18 cellular contexts compared by ENCODE assay signal in genomic region chr6:152220785-152221184, GRCh38.
"Had no signal": no experiment of that assay in that cellular context is flagged by ENCODE, and none has a peak within 500 bp of the region (broad histone marks: within the 10 kb centered on the region; RNA-seq: fewer than 3 reads in every experiment).

No MANE protein-coding gene starts in this region.

- H3K27ac ChIP-seq: esophagus squamous epithelium, right lobe of liver, transverse colon had no signal

- H3K4me3 Mint-ChIP-seq: activated naive CD8-positive, alpha-beta T cell treated with anti-CD3 and anti-CD28 coated beads, Interleukin-2, amount 10 ng/mL, durations not matched to agents 7 days and 5 days; activated T-cell treated with anti-CD3 and anti-CD28 coated beads, Interleukin-2, amount 50 U/mL, for 24 hours; nephron; stimulated activated memory B cell treated with anti-CD40 and anti-IgM and Interleukin-4, amounts not matched to agents 10 μg/mL and 1 μg/mL and 100 μg/mL, for 72 hours had no signal

- H3K4me3 ChIP-seq: esophagus squamous epithelium, right lobe of liver, spleen, transverse colon had no signal

- DNase-seq: activated CD4-positive, CD25-positive, alpha-beta regulatory T cell; activated effector memory CD4-positive, alpha-beta T cell treated with anti-CD3 and anti-CD28 coated beads, Interleukin-2, amount 50 U/mL, for 16 hours; activated naive CD8-positive, alpha-beta T cell treated with anti-CD3 and anti-CD28 coated beads, Interleukin-2, amount 10 ng/mL, durations not matched to agents 7 days and 5 days; activated T-cell treated with anti-CD3 and anti-CD28 coated beads, Interleukin-2, amount 50 U/mL, for 24 hours; anterior cingulate cortex; esophagus squamous epithelium; glutamatergic neuron; mesendoderm; occipital lobe; right lobe of liver; spleen; stimulated activated CD4-positive, alpha-beta T cell treated with anti-CD3 and anti-CD28 coated beads, Interleukin-1b, Interleukin-23, amount 100 ng/mL, for 48 hours; transverse colon had no signal

- H3K4me1 Mint-ChIP-seq: activated naive CD8-positive, alpha-beta T cell treated with anti-CD3 and anti-CD28 coated beads, Interleukin-2, amount 10 ng/mL, durations not matched to agents 7 days and 5 days; nephron; stimulated activated memory B cell treated with anti-CD40 and anti-IgM and Interleukin-4, amounts not matched to agents 10 μg/mL and 1 μg/mL and 100 μg/mL, for 72 hours had no signal

- H3K27me3 ChIP-seq: esophagus squamous epithelium, right lobe of liver, spleen, transverse colon had no signal

- H3K27ac Mint-ChIP-seq: activated naive CD8-positive, alpha-beta T cell treated with anti-CD3 and anti-CD28 coated beads, Interleukin-2, amount 10 ng/mL, durations not matched to agents 7 days and 5 days; activated T-cell treated with anti-CD3 and anti-CD28 coated beads, Interleukin-2, amount 50 U/mL, for 24 hours; nephron; progenitor cell of endocrine pancreas; stimulated activated memory B cell treated with anti-CD40 and anti-IgM and Interleukin-4, amounts not matched to agents 10 μg/mL and 1 μg/mL and 100 μg/mL, for 72 hours had no signal

- H3K4me1 ChIP-seq: esophagus squamous epithelium, right lobe of liver, spleen had no signal

- FAIRE-seq: islet of Langerhans had no signal

- H3K27me3 Mint-ChIP-seq: activated naive CD8-positive, alpha-beta T cell treated with anti-CD3 and anti-CD28 coated beads, Interleukin-2, amount 10 ng/mL, durations not matched to agents 7 days and 5 days; activated T-cell treated with anti-CD3 and anti-CD28 coated beads, Interleukin-2, amount 50 U/mL, for 24 hours; progenitor cell of endocrine pancreas; stimulated activated memory B cell treated with anti-CD40 and anti-IgM and Interleukin-4, amounts not matched to agents 10 μg/mL and 1 μg/mL and 100 μg/mL, for 72 hours had no signal

- ATAC-seq: right lobe of liver; SK-N-SH treated with all-trans-retinoic acid at 6 μM for 48 hours; stimulated activated memory B cell treated with anti-CD40 and anti-IgM and Interleukin-4, amounts not matched to agents 10 μg/mL and 1 μg/mL and 100 μg/mL, for 72 hours had no signal
